In genomic region chr5:113205323-113205722, GRCh38 we compare ENCODE assay signal across 1 cellular context.
TF ChIP-seq lines count a peak whose summit lies in the region.

No MANE protein-coding gene starts in this region.

TF ChIP-seq in HepG2, 621 proteins besides CTCF, POLR2A, EP300 and RAD21:
- TF ChIP-seq, protein P1, sequence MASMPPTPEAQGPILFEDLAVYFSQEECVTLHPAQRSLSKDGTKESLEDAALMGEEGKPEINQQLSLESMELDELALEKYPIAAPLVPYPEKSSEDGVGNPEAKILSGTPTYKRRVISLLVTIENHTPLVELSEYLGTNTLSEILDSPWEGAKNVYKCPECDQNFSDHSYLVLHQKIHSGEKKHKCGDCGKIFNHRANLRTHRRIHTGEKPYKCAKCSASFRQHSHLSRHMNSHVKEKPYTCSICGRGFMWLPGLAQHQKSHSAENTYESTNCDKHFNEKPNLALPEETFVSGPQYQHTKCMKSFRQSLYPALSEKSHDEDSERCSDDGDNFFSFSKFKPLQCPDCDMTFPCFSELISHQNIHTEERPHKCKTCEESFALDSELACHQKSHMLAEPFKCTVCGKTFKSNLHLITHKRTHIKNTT (CRISPR knock-in tag; IDR thresholded peaks at IDR 0.05), result no peak
- TF ChIP-seq FOXA1 (IDR thresholded peaks at IDR 0.05), result no peak
- peak; percentile 48 for TF ChIP-seq FOXA1 (CRISPR knock-in tag; IDR thresholded peaks at IDR 0.05)
- TF ChIP-seq RARA (CRISPR knock-in tag; IDR thresholded peaks at IDR 0.05), result peak; percentile 46
- TF ChIP-seq TMF1 (CRISPR knock-in tag; IDR thresholded peaks at IDR 0.05; ENCODE audit: low read depth), result no peak
- TF ChIP-seq, protein P2, sequence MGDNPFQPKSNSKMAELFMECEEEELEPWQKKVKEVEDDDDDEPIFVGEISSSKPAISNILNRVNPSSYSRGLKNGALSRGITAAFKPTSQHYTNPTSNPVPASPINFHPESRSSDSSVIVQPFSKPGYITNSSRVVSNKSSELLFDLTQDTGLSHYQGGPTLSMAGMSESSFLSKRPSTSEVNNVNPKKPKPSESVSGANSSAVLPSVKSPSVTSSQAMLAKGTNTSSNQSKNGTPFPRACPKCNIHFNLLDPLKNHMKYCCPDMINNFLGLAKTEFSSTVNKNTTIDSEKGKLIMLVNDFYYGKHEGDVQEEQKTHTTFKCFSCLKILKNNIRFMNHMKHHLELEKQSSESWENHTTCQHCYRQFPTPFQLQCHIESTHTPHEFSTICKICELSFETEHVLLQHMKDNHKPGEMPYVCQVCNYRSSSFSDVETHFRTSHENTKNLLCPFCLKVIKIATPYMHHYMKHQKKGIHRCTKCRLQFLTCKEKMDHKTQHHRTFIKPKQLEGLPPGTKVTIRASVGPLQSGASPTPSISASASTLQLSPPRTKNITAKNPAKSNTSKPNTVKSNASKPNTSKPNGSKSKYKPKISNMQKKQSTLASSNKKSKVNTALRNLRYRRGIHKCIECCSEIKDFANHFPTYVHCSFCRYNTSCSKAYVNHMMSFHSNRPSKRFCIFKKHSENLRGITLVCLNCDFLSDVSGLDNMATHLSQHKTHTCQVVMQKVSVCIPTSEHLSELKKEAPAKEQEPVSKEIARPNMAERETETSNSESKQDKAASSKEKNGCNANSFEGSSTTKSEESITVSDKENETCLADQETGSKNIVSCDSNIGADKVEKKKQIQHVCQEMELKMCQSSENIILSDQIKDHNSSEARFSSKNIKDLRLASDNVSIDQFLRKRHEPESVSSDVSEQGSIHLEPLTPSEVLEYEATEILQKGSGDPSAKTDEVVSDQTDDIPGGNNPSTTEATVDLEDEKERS (CRISPR knock-in tag; IDR thresholded peaks at IDR 0.05), result no peak
- TF ChIP-seq, protein P3, sequence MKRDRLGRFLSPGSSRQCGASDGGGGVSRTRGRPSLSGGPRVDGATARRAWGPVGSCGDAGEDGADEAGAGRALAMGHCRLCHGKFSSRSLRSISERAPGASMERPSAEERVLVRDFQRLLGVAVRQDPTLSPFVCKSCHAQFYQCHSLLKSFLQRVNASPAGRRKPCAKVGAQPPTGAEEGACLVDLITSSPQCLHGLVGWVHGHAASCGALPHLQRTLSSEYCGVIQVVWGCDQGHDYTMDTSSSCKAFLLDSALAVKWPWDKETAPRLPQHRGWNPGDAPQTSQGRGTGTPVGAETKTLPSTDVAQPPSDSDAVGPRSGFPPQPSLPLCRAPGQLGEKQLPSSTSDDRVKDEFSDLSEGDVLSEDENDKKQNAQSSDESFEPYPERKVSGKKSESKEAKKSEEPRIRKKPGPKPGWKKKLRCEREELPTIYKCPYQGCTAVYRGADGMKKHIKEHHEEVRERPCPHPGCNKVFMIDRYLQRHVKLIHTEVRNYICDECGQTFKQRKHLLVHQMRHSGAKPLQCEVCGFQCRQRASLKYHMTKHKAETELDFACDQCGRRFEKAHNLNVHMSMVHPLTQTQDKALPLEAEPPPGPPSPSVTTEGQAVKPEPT (CRISPR knock-in tag; IDR thresholded peaks at IDR 0.05; ENCODE audit: low read depth), result no peak
- TF ChIP-seq NCOA2 (CRISPR knock-in tag; IDR thresholded peaks at IDR 0.05), result peak; percentile 51; the same call in 1 of the 2 replicates
- TF ChIP-seq ZNF333 (CRISPR knock-in tag; IDR thresholded peaks at IDR 0.05; ENCODE audit: borderline replicate concordance), result no peak
- TF ChIP-seq RERE (CRISPR knock-in tag; IDR thresholded peaks at IDR 0.05; ENCODE audit: low read depth), result 0 out of 2 replicates have a peak, but pooled peaks have one; percentile 12
- TF ChIP-seq, protein P4, sequence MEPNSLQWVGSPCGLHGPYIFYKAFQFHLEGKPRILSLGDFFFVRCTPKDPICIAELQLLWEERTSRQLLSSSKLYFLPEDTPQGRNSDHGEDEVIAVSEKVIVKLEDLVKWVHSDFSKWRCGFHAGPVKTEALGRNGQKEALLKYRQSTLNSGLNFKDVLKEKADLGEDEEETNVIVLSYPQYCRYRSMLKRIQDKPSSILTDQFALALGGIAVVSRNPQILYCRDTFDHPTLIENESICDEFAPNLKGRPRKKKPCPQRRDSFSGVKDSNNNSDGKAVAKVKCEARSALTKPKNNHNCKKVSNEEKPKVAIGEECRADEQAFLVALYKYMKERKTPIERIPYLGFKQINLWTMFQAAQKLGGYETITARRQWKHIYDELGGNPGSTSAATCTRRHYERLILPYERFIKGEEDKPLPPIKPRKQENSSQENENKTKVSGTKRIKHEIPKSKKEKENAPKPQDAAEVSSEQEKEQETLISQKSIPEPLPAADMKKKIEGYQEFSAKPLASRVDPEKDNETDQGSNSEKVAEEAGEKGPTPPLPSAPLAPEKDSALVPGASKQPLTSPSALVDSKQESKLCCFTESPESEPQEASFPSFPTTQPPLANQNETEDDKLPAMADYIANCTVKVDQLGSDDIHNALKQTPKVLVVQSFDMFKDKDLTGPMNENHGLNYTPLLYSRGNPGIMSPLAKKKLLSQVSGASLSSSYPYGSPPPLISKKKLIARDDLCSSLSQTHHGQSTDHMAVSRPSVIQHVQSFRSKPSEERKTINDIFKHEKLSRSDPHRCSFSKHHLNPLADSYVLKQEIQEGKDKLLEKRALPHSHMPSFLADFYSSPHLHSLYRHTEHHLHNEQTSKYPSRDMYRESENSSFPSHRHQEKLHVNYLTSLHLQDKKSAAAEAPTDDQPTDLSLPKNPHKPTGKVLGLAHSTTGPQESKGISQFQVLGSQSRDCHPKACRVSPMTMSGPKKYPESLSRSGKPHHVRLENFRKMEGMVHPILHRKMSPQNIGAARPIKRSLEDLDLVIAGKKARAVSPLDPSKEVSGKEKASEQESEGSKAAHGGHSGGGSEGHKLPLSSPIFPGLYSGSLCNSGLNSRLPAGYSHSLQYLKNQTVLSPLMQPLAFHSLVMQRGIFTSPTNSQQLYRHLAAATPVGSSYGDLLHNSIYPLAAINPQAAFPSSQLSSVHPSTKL (CRISPR knock-in tag; IDR thresholded peaks at IDR 0.05), result peak; percentile 34
- TF ChIP-seq FOXA3 (CRISPR knock-in tag; IDR thresholded peaks at IDR 0.05), result peak; percentile 55; the same call in 1 of the 2 replicates
- peak; percentile 21; the same call in 1 of the 2 replicates for TF ChIP-seq HMG20A (CRISPR knock-in tag; IDR thresholded peaks at IDR 0.05; ENCODE audit: borderline replicate concordance)
- no peak for TF ChIP-seq EZH2 (conservative IDR thresholded peaks at IDR 0.05; ENCODE audit: low read depth, low read length)
- TF ChIP-seq GATAD2A (CRISPR knock-in tag; IDR thresholded peaks at IDR 0.05), result peak; percentile 36; the same call in 1 of the 2 replicates
- TF ChIP-seq FOXO1 (CRISPR knock-in tag; IDR thresholded peaks at IDR 0.05), result 0 out of 2 replicates have a peak, but pooled peaks have one; percentile 28
- no peak for TF ChIP-seq FOXP1 (IDR thresholded peaks at IDR 0.05)
- peak; percentile 22; the same call in 1 of the 2 replicates for TF ChIP-seq FOXP1 (CRISPR knock-in tag; IDR thresholded peaks at IDR 0.05)
- TF ChIP-seq FOXC1 (CRISPR knock-in tag; IDR thresholded peaks at IDR 0.05; ENCODE audit: borderline replicate concordance), result no peak
- TF ChIP-seq SAP130 (CRISPR knock-in tag; IDR thresholded peaks at IDR 0.05; ENCODE audit: low read depth), result peak; percentile 17; the same call in 1 of the 2 replicates
